8 cellular contexts compared by ENCODE assay signal in the genomic region with DNA sequence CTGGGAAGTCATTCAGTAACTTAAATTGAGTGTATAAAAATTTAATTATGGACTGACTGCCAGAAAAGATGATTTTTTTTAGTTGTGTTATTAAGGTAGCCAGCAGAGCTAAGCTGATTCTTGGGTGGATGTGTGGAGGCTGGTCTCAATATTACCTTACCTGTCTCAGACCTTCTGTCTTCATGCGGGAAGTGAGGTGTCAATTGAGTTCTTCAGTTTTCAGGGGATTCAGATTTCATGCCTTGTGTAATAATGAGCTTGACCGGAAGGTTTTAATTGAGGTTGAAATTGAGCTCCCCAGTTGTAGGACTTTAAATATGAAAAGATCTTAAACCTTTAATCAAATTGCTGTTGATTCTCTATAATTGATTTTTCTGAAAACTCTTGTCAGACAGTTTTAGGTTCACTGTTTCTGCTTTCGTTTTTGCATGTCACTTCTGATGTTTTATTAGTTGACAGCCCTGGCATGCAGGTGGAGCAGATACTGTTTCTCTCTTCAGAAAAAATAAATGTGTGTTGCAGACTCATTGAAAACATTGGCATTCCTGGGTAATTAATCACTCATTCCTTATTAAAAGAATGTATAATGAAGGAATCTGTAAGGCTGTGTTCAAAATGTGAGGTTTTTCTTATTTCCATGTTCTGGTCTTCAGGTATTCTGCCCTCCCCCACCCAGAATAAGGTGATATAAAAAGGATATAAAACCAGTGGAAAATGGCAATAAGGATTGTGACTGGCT. TPM values are rescaled to one million over a fixed set of nuclear protein-coding genes. Genes with fewer than 3 reads are reported as not detected.
DNase-seq lines count a peak whose midpoint lies in the region; ATAC-seq and TF ChIP-seq lines count a peak whose summit lies in the region.

No MANE protein-coding gene starts in this region.

- ATAC-seq in activated T-cell treated with anti-CD3 and anti-CD28 coated beads, Interleukin-2, amount 50 U/mL, for 4 hours = peak; percentile 3 to 10
- ATAC-seq in HG03175 (IDR thresholded peaks at IDR 0.05; ENCODE audit: unreplicated experiment) = peak; percentile 22

- H3K27ac Mint-ChIP-seq in MCF 10A (ENCODE audit: low read depth, unreplicated experiment) = peak overlapping the region; percentile 47

- H3K9me3 Mint-ChIP-seq in activated T-cell treated with anti-CD3 and anti-CD28 coated beads, Interleukin-2, amount 50 U/mL, for 4 hours = no peaks in the 10 kb centered on the region
- H3K9me3 Mint-ChIP-seq in MCF 10A (ENCODE audit: unreplicated experiment) = no peaks in the 10 kb centered on the region

- in situ Hi-C loops in GM13976 (cut with MboI; ENCODE audit: low sequenced_read_pairs, unreplicated experiment) = no loop called here

- H3K4me1 Mint-ChIP-seq in activated T-cell treated with anti-CD3 and anti-CD28 coated beads, Interleukin-2, amount 50 U/mL, for 4 hours (ENCODE audit: low read depth) = peaks cover 92% of the 10 kb centered on the region
- peaks cover 63% of the 10 kb centered on the region for H3K4me1 Mint-ChIP-seq in MCF 10A (ENCODE audit: insufficient read depth, unreplicated experiment)

- H3K9me3 ChIP-seq in neutrophil = no peaks in the 10 kb centered on the region

- intact Hi-C loops in MCF 10A (cut with micrococcal nuclease) = no loop called here

- H3K27me3 ChIP-seq in neutrophil = no peaks in the 10 kb centered on the region

- H3K27ac ChIP-seq in neutrophil = peak overlapping the region; percentile 91

- CTCF ChIA-PET in MCF 10A (lab: Yijun Ruan, JAX) = interaction anchor here (0.6 to 15.7 kb wide), 4 partner anchors 8 to 382 kb away, joined by 3 to 359 read pairs (median 95); no protein-coding TSS in a partner anchor

- peaks cover 54 to 67% of the 10 kb centered on the region in 2 experiments for H3K4me1 ChIP-seq in neutrophil (ENCODE audit: control insufficient read depth in 1 of 2, insufficient read depth in 1 of 2, low read depth in 1 of 2, low read length in 1 of 2)

- no TSS peak for BruUV-seq in MCF 10A (replicated peaks; lab: Mats Ljungman, UMichigan)

- peak overlapping the region; percentile 18 to 24 for H3K4me3 ChIP-seq in neutrophil (ENCODE audit: low read depth in 1 of 2, low read length in 1 of 2)

- DNase-seq in activated T-cell treated with anti-CD3 and anti-CD28 coated beads, Interleukin-2, amount 50 U/mL, for 4 hours = no peak
- DNase-seq in activated T-cell treated with anti-CD3 and anti-CD28 coated beads, Interleukin-2, amount 50 U/mL, for 1 hour = no peak
- DNase-seq in MCF 10A (ENCODE audit: unreplicated experiment) (no peak), NCI-H774 (lab: John Stamatoyannopoulos, UW) (no peak), germinal center (ENCODE audit: low spot score) (no peak), GM13976 (ENCODE audit: low spot score) (no peak)

- H3K36me3 ChIP-seq in neutrophil = peaks cover 7% of the 10 kb centered on the region

- TF ChIP-seq CTCF in MCF 10A (IDR thresholded peaks at IDR 0.05; ENCODE audit: unreplicated experiment) (no peak), neutrophil (IDR thresholded peaks at IDR 0.05) (no peak), GM13976 (IDR thresholded peaks at IDR 0.05; ENCODE audit: borderline replicate concordance, control extremely low read depth, extremely low read depth, insufficient read depth, missing control alignments) (no peak)

- POLR2A ChIA-PET in MCF 10A (lab: Yijun Ruan, JAX) = interaction anchor here (0.9 to 13.2 kb wide), 8 partner anchors 7 to 56 kb away, joined by 3 to 283 read pairs (median 5); partner anchors contain the start of genes PSMD6 and SCAANT1

- peaks cover 5% of the 10 kb centered on the region for H3K36me3 Mint-ChIP-seq in activated T-cell treated with anti-CD3 and anti-CD28 coated beads, Interleukin-2, amount 50 U/mL, for 4 hours (ENCODE audit: insufficient read depth)
- peaks cover 1% of the 10 kb centered on the region for H3K36me3 Mint-ChIP-seq in MCF 10A (ENCODE audit: insufficient read depth, unreplicated experiment)

- H3K4me3 Mint-ChIP-seq in activated T-cell treated with anti-CD3 and anti-CD28 coated beads, Interleukin-2, amount 50 U/mL, for 4 hours = peak overlapping the region; percentile 81
- H3K4me3 Mint-ChIP-seq in MCF 10A (ENCODE audit: unreplicated experiment) = peak overlapping the region; percentile 57

- no peaks in the 10 kb centered on the region for H3K27me3 Mint-ChIP-seq in activated T-cell treated with anti-CD3 and anti-CD28 coated beads, Interleukin-2, amount 50 U/mL, for 4 hours (ENCODE audit: low read depth)
- H3K27me3 Mint-ChIP-seq in MCF 10A (ENCODE audit: insufficient read depth, unreplicated experiment) = no peaks in the 10 kb centered on the region

RNA-seq across cellular contexts. Expression of gene PSMD6, which starts 54.5 kb away (rescaled TPM):
- total RNA-seq in activated T-cell treated with anti-CD3 and anti-CD28 coated beads, Interleukin-2, amount 50 U/mL, for 4 hours = 100 to 1,000 TPM; 198 to 222 (median 214) TPM
- 62.7 and 66.0 TPM in 2 replicates for total RNA-seq in MCF 10A (2022)

RNA-seq across cellular contexts. Expression of gene SCAANT1, which starts 56.6 kb away (rescaled TPM):
- not detected for total RNA-seq in activated T-cell treated with anti-CD3 and anti-CD28 coated beads, Interleukin-2, amount 50 U/mL, for 4 hours
- total RNA-seq in MCF 10A (2022) = not detected in 2 replicates
